In the genomic region with DNA sequence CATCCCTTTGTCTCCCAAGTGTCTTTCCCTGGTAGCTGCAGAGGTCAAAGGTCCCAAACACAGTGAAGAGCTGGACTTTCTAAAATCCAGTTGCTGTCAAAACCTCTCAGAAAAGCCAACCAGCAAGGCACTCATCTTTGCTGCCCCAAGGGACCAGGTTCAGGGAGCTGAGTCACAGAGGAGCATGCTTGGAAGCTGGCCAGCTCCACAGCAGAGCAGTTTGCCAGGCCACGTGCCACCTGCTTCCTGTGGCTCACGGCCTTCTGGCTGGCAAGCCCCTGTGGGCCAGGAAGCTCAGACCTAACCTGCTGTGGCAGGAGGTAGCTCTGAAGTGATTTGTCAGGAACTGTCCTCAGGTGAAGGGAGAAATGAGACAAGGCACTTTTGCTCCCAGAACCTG, we compare ENCODE assay signal across 8 cellular contexts. TPM values are rescaled to one million over a fixed set of nuclear protein-coding genes. Genes with fewer than 3 reads are reported as not detected.
DNase-seq lines count a peak whose midpoint lies in the region; ATAC-seq, FAIRE-seq and TF ChIP-seq lines count a peak whose summit lies in the region.

No MANE protein-coding gene starts in this region.

- peak overlapping the region; percentile 74 for H3K27ac ChIP-seq in skeletal muscle tissue (ENCODE audit: low read depth, low read length)

- H3K27me3 ChIP-seq in skeletal muscle tissue (ENCODE audit: control insufficient read depth in 3 of 3, insufficient read depth in 3 of 3, low read length in 3 of 3), result no peaks in the 10 kb centered on the region

- no peaks in the 10 kb centered on the region for H3K9me3 ChIP-seq in skeletal muscle tissue (ENCODE audit: control insufficient read depth in 3 of 3, low read length in 3 of 3)

- no peak for TF ChIP-seq POLR2A in H54 (IDR thresholded peaks at IDR 0.05; ENCODE audit: low read depth, low read length)

- H3K36me3 ChIP-seq in skeletal muscle tissue (ENCODE audit: control insufficient read depth in 3 of 3, insufficient read depth in 3 of 3, low read length in 3 of 3), result peaks cover 37 to 57% (median 54%) of the 10 kb centered on the region in 3 donors

- no peaks in the 10 kb centered on the region for H3K27me3 Mint-ChIP-seq in activated T-helper 17 cell treated with anti-CD3 and anti-CD28 coated beads, Interleukin-2, amount 50 U/mL, for 72 hours

- peak overlapping the region; percentile 49 for H3K4me3 Mint-ChIP-seq in activated T-helper 17 cell treated with anti-CD3 and anti-CD28 coated beads, Interleukin-2, amount 50 U/mL, for 72 hours

- peaks cover 29 to 48% (median 30%) of the 10 kb centered on the region in 3 donors for H3K4me1 ChIP-seq in skeletal muscle tissue (ENCODE audit: control insufficient read depth in 3 of 3, insufficient read depth in 3 of 3, low read length in 3 of 3)

- H3K36me3 Mint-ChIP-seq in activated T-helper 17 cell treated with anti-CD3 and anti-CD28 coated beads, Interleukin-2, amount 50 U/mL, for 72 hours (ENCODE audit: low read depth), result peaks cover 86% of the 10 kb centered on the region

- no peak overlapping the region for H3K4me3 ChIP-seq in fibroblast of the aortic adventitia (ENCODE audit: low read depth, low read length)
- H3K4me3 ChIP-seq in skeletal muscle tissue (ENCODE audit: low read length in 3 of 3), result no peak overlapping the region

- no peaks in the 10 kb centered on the region for H3K9me3 Mint-ChIP-seq in activated T-helper 17 cell treated with anti-CD3 and anti-CD28 coated beads, Interleukin-2, amount 50 U/mL, for 72 hours

- H3K4me1 Mint-ChIP-seq in activated T-helper 17 cell treated with anti-CD3 and anti-CD28 coated beads, Interleukin-2, amount 50 U/mL, for 72 hours, result peaks cover 36% of the 10 kb centered on the region

- H3K27ac Mint-ChIP-seq in activated T-helper 17 cell treated with anti-CD3 and anti-CD28 coated beads, Interleukin-2, amount 50 U/mL, for 72 hours, result peak overlapping the region; percentile 99

- TF ChIP-seq CTCF in fibroblast of the aortic adventitia (IDR thresholded peaks at IDR 0.05; ENCODE audit: insufficient read depth, low read length), result no peak

- FAIRE-seq in H54 (lab: Jason Lieb, UNC), result peak; percentile 92

- peak overlapping the region in 2 of 3 donors; percentile 5 to 7 for H3K9ac ChIP-seq in skeletal muscle tissue (ENCODE audit: low read depth in 1 of 3, low read length in 3 of 3)

- DNase-seq in H54 (ENCODE audit: insufficient read length, low spot score), result peak; percentile 69
- DNase-seq in NCI-H510A treated with DMSO at 0.1 percent for 48 hours (lab: John Stamatoyannopoulos, UW), result peak; percentile 56
- DNase-seq in fibroblast of the aortic adventitia (ENCODE audit: low read depth), result peak; percentile 80
- DNase-seq in NCI-H82 (lab: John Stamatoyannopoulos, UW), result no peak

- peak; percentile 9 for ATAC-seq in activated T-helper 17 cell treated with anti-CD3 and anti-CD28 coated beads, Interleukin-2, amount 50 U/mL, for 72 hours (replicated peaks)
- ATAC-seq in GM18517 (IDR thresholded peaks at IDR 0.05; ENCODE audit: unreplicated experiment), result no peak
- no peak for ATAC-seq in HG03097 (IDR thresholded peaks at IDR 0.05; ENCODE audit: low FRiP score, unreplicated experiment)

RNA-seq across cellular contexts. Expression of gene ISCU, which starts 3.6 kb away (rescaled TPM):
- 10 to 100 TPM; 93.3 to 98.7 TPM for total RNA-seq in activated T-helper 17 cell treated with anti-CD3 and anti-CD28 coated beads, Interleukin-2, amount 50 U/mL, for 72 hours
- total RNA-seq in fibroblast of the aortic adventitia (ENCODE audit: low replicate concordance) (136 TPM in 2 replicates), skeletal muscle tissue (83.0 TPM)

RNA-seq across cellular contexts. Expression of gene SART3, which starts 5.0 kb away (rescaled TPM):
- 10 to 100 TPM; 85.0 to 98.6 TPM for total RNA-seq in activated T-helper 17 cell treated with anti-CD3 and anti-CD28 coated beads, Interleukin-2, amount 50 U/mL, for 72 hours
- total RNA-seq in fibroblast of the aortic adventitia (ENCODE audit: low replicate concordance), result 46.6 and 105 TPM in 2 replicates
- 43.3 TPM for total RNA-seq in skeletal muscle tissue

RNA-seq across cellular contexts. Expression of gene TMEM119, which starts 31.9 kb away (rescaled TPM):
- under 1 TPM; 0.24 to 0.71 TPM for total RNA-seq in activated T-helper 17 cell treated with anti-CD3 and anti-CD28 coated beads, Interleukin-2, amount 50 U/mL, for 72 hours
- 58.4 and 164 TPM in 2 replicates for total RNA-seq in fibroblast of the aortic adventitia (ENCODE audit: low replicate concordance)
- 37.1 TPM for total RNA-seq in skeletal muscle tissue

RNA-seq across cellular contexts. Expression of gene FICD, which starts 50.9 kb away (rescaled TPM):
- total RNA-seq in activated T-helper 17 cell treated with anti-CD3 and anti-CD28 coated beads, Interleukin-2, amount 50 U/mL, for 72 hours, result 1 to 10 TPM; 2.9 to 3.6 TPM
- total RNA-seq in fibroblast of the aortic adventitia (ENCODE audit: low replicate concordance) (7.6 and 11.6 TPM in 2 replicates), skeletal muscle tissue (1.6 TPM)

Comparison
In these comparisons a context has a peak if more than half of its experiments do, and no peak if none do; other contexts are left out.
1. RNA of gene TMEM119, which starts 31.9 kb away (total RNA-seq): 58.4 to 164 TPM in fibroblast of the aortic adventitia and 37.1 TPM in skeletal muscle tissue (single experiment); 0.24 to 0.71 TPM in activated T-helper 17 cell treated with anti-CD3 and anti-CD28 coated beads, Interleukin-2, amount 50 U/mL, for 72 hours; every median in the first group is over 10 times any median in the second.